Comparison of ENCODE assay signal across 9 cellular contexts in genomic region chr1:149844650-149845255, GRCh38. TPM values are rescaled to one million over a fixed set of nuclear protein-coding genes. Genes with fewer than 3 reads are reported as not detected.
DNase-seq lines count a peak whose midpoint lies in the region; ATAC-seq and TF ChIP-seq lines count a peak whose summit lies in the region.
"Had no signal": no experiment of that assay in that cellular context is flagged by ENCODE, and none has a peak within 500 bp of the region (broad histone marks: within the 10 kb centered on the region; RNA-seq: fewer than 3 reads in every experiment).

No MANE protein-coding gene starts in this region.

- H3K27me3 Mint-ChIP-seq in activated naive CD4-positive, alpha-beta T cell treated with anti-CD3 and anti-CD28 coated beads, Interleukin-2, amount 10 ng/mL, durations not matched to agents 7 days and 5 days: no peaks in the 10 kb centered on the region
- H3K27me3 Mint-ChIP-seq in activated CD8-positive, alpha-beta T cell treated with anti-CD3 and anti-CD28 coated beads for 36 hours: no peaks in the 10 kb centered on the region

- no peak for TF ChIP-seq EP300 in tibial nerve (IDR thresholded peaks at IDR 0.05)

- POLR2A ChIA-PET in activated CD8-positive, alpha-beta T cell treated with anti-CD3 and anti-CD28 coated beads for 36 hours (lab: Charles Lee): interaction anchor here (1.8 to 7.9 kb wide), 2 partner anchors 41 to 208 kb away, joined by 4 to 325 read pairs; a partner anchor contains a TSS

- no peaks in the 10 kb centered on the region for H3K9me3 Mint-ChIP-seq in activated naive CD4-positive, alpha-beta T cell treated with anti-CD3 and anti-CD28 coated beads, Interleukin-2, amount 10 ng/mL, durations not matched to agents 7 days and 5 days
- H3K9me3 Mint-ChIP-seq in activated CD8-positive, alpha-beta T cell treated with anti-CD3 and anti-CD28 coated beads for 36 hours: no peaks in the 10 kb centered on the region

- peak overlapping the region; percentile 83 for H3K27ac Mint-ChIP-seq in activated naive CD4-positive, alpha-beta T cell treated with anti-CD3 and anti-CD28 coated beads, Interleukin-2, amount 10 ng/mL, durations not matched to agents 7 days and 5 days
- H3K27ac Mint-ChIP-seq in activated CD8-positive, alpha-beta T cell treated with anti-CD3 and anti-CD28 coated beads for 36 hours: peak overlapping the region; percentile 86

- H3K36me3 Mint-ChIP-seq in activated naive CD4-positive, alpha-beta T cell treated with anti-CD3 and anti-CD28 coated beads, Interleukin-2, amount 10 ng/mL, durations not matched to agents 7 days and 5 days: peaks cover 50% of the 10 kb centered on the region
- H3K36me3 Mint-ChIP-seq in activated CD8-positive, alpha-beta T cell treated with anti-CD3 and anti-CD28 coated beads for 36 hours (ENCODE audit: low read depth): peaks cover 41% of the 10 kb centered on the region

- no peaks in the 10 kb centered on the region for H3K27me3 ChIP-seq in tibial nerve

- ATAC-seq in activated CD8-positive, alpha-beta T cell treated with anti-CD3 and anti-CD28 coated beads for 36 hours: no peak
- no peak for ATAC-seq in GM21447 (IDR thresholded peaks at IDR 0.05; ENCODE audit: unreplicated experiment)

- CTCF ChIA-PET in activated naive CD4-positive, alpha-beta T cell treated with anti-CD3 and anti-CD28 coated beads, Interleukin-2, amount 10 ng/mL, durations not matched to agents 7 days and 5 days (lab: Charles Lee): no interaction called here
- CTCF ChIA-PET in activated CD8-positive, alpha-beta T cell treated with anti-CD3 and anti-CD28 coated beads for 36 hours (lab: Charles Lee): interaction anchor here (1.3 kb wide), 1 partner anchor 41 kb away, joined by 3 read pairs; no protein-coding TSS in a partner anchor

- no peak for TF ChIP-seq CTCF in activated CD8-positive, alpha-beta T cell treated with anti-CD3 and anti-CD28 coated beads for 36 hours (IDR thresholded peaks at IDR 0.05)
- TF ChIP-seq CTCF in tibial nerve (IDR thresholded peaks at IDR 0.05): no peak

- no peak for TF ChIP-seq POLR2A in tibial nerve (IDR thresholded peaks at IDR 0.05)

- peaks cover 0 to 13% (median 0%) of the 10 kb centered on the region in 3 donors for H3K36me3 ChIP-seq in tibial nerve

- H3K4me3 Mint-ChIP-seq in activated naive CD4-positive, alpha-beta T cell treated with anti-CD3 and anti-CD28 coated beads, Interleukin-2, amount 10 ng/mL, durations not matched to agents 7 days and 5 days: peak overlapping the region; percentile 89
- peak overlapping the region; percentile 88 for H3K4me3 Mint-ChIP-seq in activated CD8-positive, alpha-beta T cell treated with anti-CD3 and anti-CD28 coated beads for 36 hours

- peak overlapping the region in 3 of 4 donors; percentile 68 to 80 (median 78) for H3K27ac ChIP-seq in tibial nerve

- H3K4me1 Mint-ChIP-seq in activated naive CD4-positive, alpha-beta T cell treated with anti-CD3 and anti-CD28 coated beads, Interleukin-2, amount 10 ng/mL, durations not matched to agents 7 days and 5 days: peaks cover 56% of the 10 kb centered on the region
- peaks cover 46% of the 10 kb centered on the region for H3K4me1 Mint-ChIP-seq in activated CD8-positive, alpha-beta T cell treated with anti-CD3 and anti-CD28 coated beads for 36 hours (ENCODE audit: low read depth)

- WGBS in tibial nerve, 2 donors: 57 to 64% methylated on average over 4 of the region's 4 CpGs

- intact Hi-C loops in activated CD8-positive, alpha-beta T cell treated with anti-CD3 and anti-CD28 coated beads for 36 hours (cut with micrococcal nuclease): no loop called here

- peaks cover 3 to 43% (median 19%) of the 10 kb centered on the region in 4 donors for H3K4me1 ChIP-seq in tibial nerve

- H3K9me3 ChIP-seq in iPS-18c (ENCODE audit: control insufficient read depth, insufficient read depth, low read length) (no peaks in the 10 kb centered on the region), tibial nerve (no peaks in the 10 kb centered on the region)

- DNase-seq in activated naive CD4-positive, alpha-beta T cell treated with anti-CD3 and anti-CD28 coated beads, Interleukin-2, amount 10 ng/mL, durations not matched to agents 7 days and 5 days: no peak
- DNase-seq in activated naive CD4-positive, alpha-beta T cell treated with anti-CD3 and anti-CD28 coated beads, Interleukin-2, amount 50 U/mL, for 16 hours: no peak
- no peak for DNase-seq in activated CD8-positive, alpha-beta T cell treated with anti-CD3 and anti-CD28 coated beads for 36 hours
- peak in 1 of 2 donors; percentile 3 for DNase-seq in tibial nerve (ENCODE audit: low spot score in 2 of 2)
- no peak for DNase-seq in cortex of kidney (lab: John Stamatoyannopoulos, UW)
- no peak for DNase-seq in effector CD4-positive, alpha-beta T cell
- DNase-seq: NCI-H2171 treated with DMSO at 0.1 percent for 48 hours had no signal

- H3K4me3 ChIP-seq in iPS-18c (ENCODE audit: insufficient read depth, low read depth, low read length) (peak overlapping the region; percentile 68; the same call in 1 of the 2 replicates), tibial nerve (no peak overlapping the region)

RNA-seq across cellular contexts. Expression of gene BOLA1, which starts 54.6 kb away (rescaled TPM):
- total RNA-seq in activated CD8-positive, alpha-beta T cell treated with anti-CD3 and anti-CD28 coated beads for 36 hours: 10 to 100 TPM; 25.1 to 28.8 TPM
- 10 to 100 TPM; 28.5 to 81.9 (median 57.8) TPM for total RNA-seq in tibial nerve
